In the genomic region with DNA sequence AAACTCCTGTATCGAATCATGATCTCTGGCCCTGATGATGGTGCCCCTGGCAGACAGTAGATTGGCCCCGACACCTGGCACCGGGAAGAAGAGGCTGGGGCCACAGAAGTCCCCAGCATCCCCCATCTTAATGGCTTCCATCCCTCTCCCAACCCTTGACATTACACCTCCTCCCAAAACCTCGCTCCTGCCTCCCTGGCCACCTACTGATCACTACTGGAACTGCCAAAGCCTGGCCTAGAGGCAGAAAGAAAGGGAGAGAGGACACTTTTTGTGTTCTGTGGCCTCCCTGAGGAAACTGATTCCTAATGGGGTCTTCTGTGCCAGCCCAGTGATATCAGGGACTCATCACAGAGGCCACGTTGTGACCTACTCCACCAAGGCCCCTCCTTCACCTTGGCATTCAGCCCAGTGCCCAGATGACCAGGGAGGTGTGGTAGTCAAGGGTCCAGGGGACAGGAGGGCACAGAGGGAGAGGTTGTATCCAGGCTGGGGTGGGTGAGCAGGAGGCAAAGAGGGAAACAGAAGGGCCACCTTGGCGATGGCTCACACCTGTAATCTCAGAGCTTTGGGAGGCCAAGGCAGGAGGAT, we compare ENCODE assay signal across 8 cellular contexts. TPM values are rescaled to one million over a fixed set of nuclear protein-coding genes. Genes with fewer than 3 reads are reported as not detected.
DNase-seq lines count a peak whose midpoint lies in the region; ATAC-seq and TF ChIP-seq lines count a peak whose summit lies in the region.

No MANE protein-coding gene starts in this region.

- CTCF ChIA-PET in A673 (lab: Charles Lee): interaction anchor here (0.8 kb wide), 1 partner anchor 14 kb away, joined by 3 read pairs; no protein-coding TSS in a partner anchor

- H3K9me3 Mint-ChIP-seq in stimulated activated memory B cell treated with anti-CD40 and anti-IgM and Interleukin-4, amounts not matched to agents 10 μg/mL and 1 μg/mL and 100 μg/mL, for 72 hours: no peaks in the 10 kb centered on the region

- H2AFZ ChIP-seq in SU-DHL-6 (ENCODE audit: low read depth, low read length, severe bottlenecking): no peak overlapping the region

- H3K27me3 ChIP-seq in A673 (replicated peaks; ENCODE audit: insufficient read depth, low read depth, low read length, poor library complexity) (no peaks in the 10 kb centered on the region), SU-DHL-6 (ENCODE audit: low read length) (no peaks in the 10 kb centered on the region)

- H3K4me3 Mint-ChIP-seq in stimulated activated memory B cell treated with anti-CD40 and anti-IgM and Interleukin-4, amounts not matched to agents 10 μg/mL and 1 μg/mL and 100 μg/mL, for 72 hours: no peak overlapping the region

- H3K4me2 ChIP-seq in SU-DHL-6 (ENCODE audit: low read depth, low read length, poor library complexity, severe bottlenecking): no peak overlapping the region

- POLR2A ChIA-PET in A673 (lab: Charles Lee; ENCODE audit: low non-redundant PET): no interaction called here

- no peaks in the 10 kb centered on the region for H3K79me2 ChIP-seq in SU-DHL-6 (ENCODE audit: insufficient read depth, low read length)

- no peaks in the 10 kb centered on the region for H3K36me3 Mint-ChIP-seq in stimulated activated memory B cell treated with anti-CD40 and anti-IgM and Interleukin-4, amounts not matched to agents 10 μg/mL and 1 μg/mL and 100 μg/mL, for 72 hours

- TF ChIP-seq POLR2A in erythroblast (IDR thresholded peaks at IDR 0.05; ENCODE audit: low read length): no peak

- H3K27ac Mint-ChIP-seq in stimulated activated memory B cell treated with anti-CD40 and anti-IgM and Interleukin-4, amounts not matched to agents 10 μg/mL and 1 μg/mL and 100 μg/mL, for 72 hours: peak overlapping the region; percentile 17

- no peak overlapping the region for H3K9ac ChIP-seq in SU-DHL-6 (ENCODE audit: low read length)

- no peaks in the 10 kb centered on the region for H3K9me3 ChIP-seq in A673 (ENCODE audit: low read depth, low read length, poor library complexity, severe bottlenecking)
- no peaks in the 10 kb centered on the region for H3K9me3 ChIP-seq in SU-DHL-6 (ENCODE audit: insufficient read depth, low read length)

- no peak overlapping the region for H3K27ac ChIP-seq in A673 (ENCODE audit: low read depth, low read length, poor library complexity, severe bottlenecking)
- H3K27ac ChIP-seq in SU-DHL-6 (ENCODE audit: low read depth, low read length): no peak overlapping the region

- peak; percentile 58 for TF ChIP-seq CTCF in A673 (conservative IDR thresholded peaks at IDR 0.05; ENCODE audit: low read depth, low read length)
- TF ChIP-seq CTCF in SU-DHL-6 (IDR thresholded peaks at IDR 0.05; ENCODE audit: insufficient read depth, low read length, poor library complexity, severe bottlenecking): peak; percentile 35

- no TSS peak for BruUV-seq in A673 (replicated peaks; lab: Mats Ljungman, UMichigan)

- H3K4me3 ChIP-seq in A673 (ENCODE audit: low read depth, low read length, poor library complexity, severe bottlenecking) (no peak overlapping the region), SU-DHL-6 (ENCODE audit: insufficient read depth, low read length, poor library complexity, severe bottlenecking) (no peak overlapping the region)

- DNase-seq in A673 (ENCODE audit: low spot score): peak; percentile 53
- peak; percentile 38 for DNase-seq in GM19238 (ENCODE audit: insufficient read length, low spot score)
- DNase-seq in erythroblast (lab: John Stamatoyannopoulos, UW): peak; percentile 28 to 32
- DNase-seq in NCI-H1105 (lab: John Stamatoyannopoulos, UW): no peak
- no peak for DNase-seq in occipital lobe (lab: John Stamatoyannopoulos, UW)

- H3K9me2 ChIP-seq in SU-DHL-6 (replicated peaks; ENCODE audit: insufficient read depth, low read length): no peaks in the 10 kb centered on the region

- no peak for ATAC-seq in stimulated activated memory B cell treated with anti-CD40 and anti-IgM and Interleukin-4, amounts not matched to agents 10 μg/mL and 1 μg/mL and 100 μg/mL, for 72 hours
- no peak for ATAC-seq in HG02763 (IDR thresholded peaks at IDR 0.05; ENCODE audit: unreplicated experiment)

- no peaks in the 10 kb centered on the region for H3K27me3 Mint-ChIP-seq in stimulated activated memory B cell treated with anti-CD40 and anti-IgM and Interleukin-4, amounts not matched to agents 10 μg/mL and 1 μg/mL and 100 μg/mL, for 72 hours

- no peaks in the 10 kb centered on the region for H4K20me1 ChIP-seq in SU-DHL-6 (ENCODE audit: low read depth, low read length)

- peaks cover 4% of the 10 kb centered on the region for H3K4me1 ChIP-seq in A673 (ENCODE audit: insufficient read depth, low read length, poor library complexity, severe bottlenecking)

- intact Hi-C loops in A673 (cut with micrococcal nuclease; ENCODE audit: unreplicated experiment): no loop called here

- H3K4me1 Mint-ChIP-seq in stimulated activated memory B cell treated with anti-CD40 and anti-IgM and Interleukin-4, amounts not matched to agents 10 μg/mL and 1 μg/mL and 100 μg/mL, for 72 hours: peaks cover 9% of the 10 kb centered on the region

- no peaks in the 10 kb centered on the region for H3F3A ChIP-seq in SU-DHL-6 (ENCODE audit: insufficient read depth)

- H3K36me3 ChIP-seq in A673 (ENCODE audit: insufficient read depth, low read length, poor library complexity, severe bottlenecking): no peaks in the 10 kb centered on the region
- no peaks in the 10 kb centered on the region for H3K36me3 ChIP-seq in SU-DHL-6 (ENCODE audit: low read length)

RNA-seq across cellular contexts. Expression of a gene that starts 6.1 kb away (rescaled TPM):
- not detected in 2 replicates for total RNA-seq in A673 (2021)
- not detected for total RNA-seq in occipital lobe

RNA-seq across cellular contexts. Expression of a gene that starts 18.5 kb away (rescaled TPM):
- 256 and 258 TPM in 2 replicates for total RNA-seq in A673 (2021)
- 204 TPM for total RNA-seq in occipital lobe

Comparison
In these comparisons a context has a peak if more than half of its experiments do, and no peak if none do; other contexts are left out.
1. DNase-seq: peak in A673 (single experiment), GM19238 (single experiment) and erythroblast (2 of 2); none in NCI-H1105 (single experiment) and occipital lobe (single experiment).